In the genomic region with DNA sequence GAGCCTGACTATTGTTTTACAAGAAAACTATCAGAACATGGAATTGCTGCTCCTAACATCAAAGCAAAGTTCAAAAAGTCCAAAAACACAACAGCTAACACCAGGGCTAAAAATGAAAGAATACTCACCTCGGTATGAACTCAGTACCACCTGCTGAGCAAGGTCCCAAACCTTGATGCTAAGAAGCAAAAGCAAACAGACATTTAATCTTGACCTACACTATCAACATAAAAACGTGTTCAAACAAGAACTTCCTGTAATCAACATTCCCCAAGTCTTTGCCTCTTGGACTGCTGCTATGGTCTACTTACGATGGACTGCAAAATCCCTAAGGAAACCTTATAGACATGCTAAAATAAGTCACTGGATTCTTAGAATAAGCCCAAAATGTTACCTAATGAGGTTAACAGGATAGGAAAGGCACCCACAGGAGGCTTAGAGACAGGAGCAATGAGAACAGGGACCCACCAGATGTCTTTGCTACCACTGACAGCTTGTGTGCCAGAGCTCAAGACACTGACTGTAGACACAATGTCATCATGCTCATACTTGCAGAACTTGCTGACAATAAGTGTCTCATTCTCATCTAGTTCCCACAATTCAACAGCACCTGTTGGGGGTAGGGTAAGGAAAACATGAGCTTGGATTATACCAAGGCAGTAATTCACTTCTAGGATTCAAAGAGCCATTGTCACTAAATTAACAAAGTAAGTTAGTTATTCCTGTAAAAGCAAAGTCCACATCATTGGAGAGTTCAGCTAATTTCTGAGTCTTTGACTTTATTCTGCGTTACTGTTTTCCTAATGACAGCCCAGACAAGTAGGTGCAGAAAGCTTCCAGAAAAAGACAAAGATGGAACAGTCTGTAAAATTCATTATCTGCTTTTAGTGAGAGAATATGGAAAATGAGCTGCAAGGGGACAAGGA, we compare ENCODE assay signal across 9 cellular contexts. TPM values are rescaled to one million over a fixed set of nuclear protein-coding genes. Genes with fewer than 3 reads are reported as not detected.
DNase-seq lines count a peak whose midpoint lies in the region; ATAC-seq lines count a peak whose summit lies in the region.
"Had no signal": no experiment of that assay in that cellular context is flagged by ENCODE, and none has a peak within 500 bp of the region (broad histone marks: within the 10 kb centered on the region; RNA-seq: fewer than 3 reads in every experiment).

No MANE protein-coding gene starts in this region.

- peaks cover 34% of the 10 kb centered on the region for H3K36me3 Mint-ChIP-seq in activated naive CD4-positive, alpha-beta T cell treated with anti-CD3 and anti-CD28 coated beads for 36 hours (ENCODE audit: low read depth)
- peaks cover 58% of the 10 kb centered on the region for H3K36me3 Mint-ChIP-seq in activated naive CD8-positive, alpha-beta T cell treated with anti-CD3 and anti-CD28 coated beads for 36 hours
- peaks cover 24 to 50% (median 24%) of the 10 kb centered on the region in 3 donors for H3K36me3 Mint-ChIP-seq in immature natural killer cell

- CTCF ChIA-PET in activated naive CD4-positive, alpha-beta T cell treated with anti-CD3 and anti-CD28 coated beads for 36 hours (lab: Charles Lee) = interaction anchor here (0.7 to 2.1 kb wide), 6 partner anchors 9 to 319 kb away, joined by 3 to 8 read pairs (median 3); no protein-coding TSS in a partner anchor

- no peak for DNase-seq in activated naive CD4-positive, alpha-beta T cell treated with anti-CD3 and anti-CD28 coated beads for 36 hours
- DNase-seq in activated naive CD4-positive, alpha-beta T cell treated with anti-CD3 and anti-CD28 coated beads, Interleukin-2, amount 50 U/mL, for 16 hours = no peak
- no peak for DNase-seq in activated naive CD8-positive, alpha-beta T cell treated with anti-CD3 and anti-CD28 coated beads for 36 hours
- DNase-seq in immature natural killer cell = no peak
- no peak for DNase-seq in RKO (ENCODE audit: low spot score)
- DNase-seq in NCI-H1105 (lab: John Stamatoyannopoulos, UW) = no peak

- no peaks in the 10 kb centered on the region for H3K27me3 ChIP-seq in stomach smooth muscle (ENCODE audit: control insufficient read depth in 1 of 2, insufficient read depth in 2 of 2, low read length in 2 of 2)

- no peaks in the 10 kb centered on the region for H3K27me3 Mint-ChIP-seq in activated naive CD4-positive, alpha-beta T cell treated with anti-CD3 and anti-CD28 coated beads for 36 hours (ENCODE audit: low read depth)
- H3K27me3 Mint-ChIP-seq in activated naive CD8-positive, alpha-beta T cell treated with anti-CD3 and anti-CD28 coated beads for 36 hours = no peaks in the 10 kb centered on the region
- H3K27me3 Mint-ChIP-seq in immature natural killer cell (ENCODE audit: low read depth in 3 of 3) = peaks cover 4 to 7% (median 6%) of the 10 kb centered on the region in 3 donors

- ATAC-seq in GM19463 (IDR thresholded peaks at IDR 0.05; ENCODE audit: unreplicated experiment) = no peak

- peak overlapping the region; percentile 100 for H3K4me3 Mint-ChIP-seq in activated naive CD4-positive, alpha-beta T cell treated with anti-CD3 and anti-CD28 coated beads for 36 hours
- peak overlapping the region; percentile 97 for H3K4me3 Mint-ChIP-seq in activated naive CD8-positive, alpha-beta T cell treated with anti-CD3 and anti-CD28 coated beads for 36 hours
- H3K4me3 Mint-ChIP-seq in immature natural killer cell = peak overlapping the region; percentile 99 to 100 (median 100)

- peaks cover 24% of the 10 kb centered on the region for H3K4me1 ChIP-seq in stomach smooth muscle (ENCODE audit: control insufficient read depth, insufficient read depth, low read length)

- no peaks in the 10 kb centered on the region for H3K9me3 ChIP-seq in stomach smooth muscle (ENCODE audit: control insufficient read depth in 2 of 2, low read length in 2 of 2)

- peak overlapping the region; percentile 96 for H3K27ac Mint-ChIP-seq in activated naive CD4-positive, alpha-beta T cell treated with anti-CD3 and anti-CD28 coated beads for 36 hours
- H3K27ac Mint-ChIP-seq in activated naive CD8-positive, alpha-beta T cell treated with anti-CD3 and anti-CD28 coated beads for 36 hours = peak overlapping the region; percentile 25
- peak overlapping the region in 5 of 6 donors; percentile 46 to 99 (median 83) for H3K27ac Mint-ChIP-seq in immature natural killer cell

- H3K4me1 Mint-ChIP-seq in activated naive CD4-positive, alpha-beta T cell treated with anti-CD3 and anti-CD28 coated beads for 36 hours (ENCODE audit: low read depth) = peaks cover 71% of the 10 kb centered on the region
- H3K4me1 Mint-ChIP-seq in activated naive CD8-positive, alpha-beta T cell treated with anti-CD3 and anti-CD28 coated beads for 36 hours = peaks cover 58% of the 10 kb centered on the region
- peaks cover 51 to 81% of the 10 kb centered on the region in 2 donors for H3K4me1 Mint-ChIP-seq in immature natural killer cell

- peak overlapping the region; percentile 93 to 99 for H3K4me3 ChIP-seq in stomach smooth muscle (ENCODE audit: low read length in 2 of 2)

- no peak overlapping the region for H3K27ac ChIP-seq in stomach smooth muscle (ENCODE audit: low read length)

- H3K9ac ChIP-seq in stomach smooth muscle (ENCODE audit: low read length in 2 of 2) = no peak overlapping the region

- H3K36me3 ChIP-seq in stomach smooth muscle (ENCODE audit: control insufficient read depth in 2 of 2, insufficient read depth in 2 of 2, low read length in 2 of 2) = peaks cover 23 to 31% of the 10 kb centered on the region in 2 donors

- no peaks in the 10 kb centered on the region for H3K9me3 Mint-ChIP-seq in activated naive CD4-positive, alpha-beta T cell treated with anti-CD3 and anti-CD28 coated beads for 36 hours
- no peaks in the 10 kb centered on the region for H3K9me3 Mint-ChIP-seq in activated naive CD8-positive, alpha-beta T cell treated with anti-CD3 and anti-CD28 coated beads for 36 hours
- peaks cover 0 to 2% (median 0%) of the 10 kb centered on the region in 6 donors for H3K9me3 Mint-ChIP-seq in immature natural killer cell

- intact Hi-C loops in activated naive CD4-positive, alpha-beta T cell treated with anti-CD3 and anti-CD28 coated beads for 36 hours (cut with micrococcal nuclease) = loop anchor here (2.0 to 10.0 kb wide), 3 partner anchors 40 to 772 kb away; partner anchors contain the start of gene KCNA3

RNA-seq across cellular contexts. Expression of gene WDR77, which starts 1.8 kb away (rescaled TPM):
- 10 to 100 TPM; 43.1 to 48.8 TPM for total RNA-seq in activated naive CD4-positive, alpha-beta T cell treated with anti-CD3 and anti-CD28 coated beads for 36 hours
- 10 to 100 TPM; 77.4 to 79.7 TPM for total RNA-seq in activated naive CD8-positive, alpha-beta T cell treated with anti-CD3 and anti-CD28 coated beads for 36 hours
- 10 to 100 TPM; 33.6 to 37.9 (median 36.3) TPM for polyA plus RNA-seq in immature natural killer cell

RNA-seq across cellular contexts. Expression of gene ATP5PB, which starts 2.0 kb away (rescaled TPM):
- total RNA-seq in activated naive CD4-positive, alpha-beta T cell treated with anti-CD3 and anti-CD28 coated beads for 36 hours = 100 to 1,000 TPM; 324 to 331 TPM
- 100 to 1,000 TPM; 407 to 419 TPM for total RNA-seq in activated naive CD8-positive, alpha-beta T cell treated with anti-CD3 and anti-CD28 coated beads for 36 hours
- polyA plus RNA-seq in immature natural killer cell = 100 to 1,000 TPM; 495 to 624 (median 521) TPM

RNA-seq across cellular contexts. Expression of gene OVGP1, which starts 19.7 kb away (rescaled TPM):
- 1 to 10 TPM; 1.7 to 2.0 TPM for total RNA-seq in activated naive CD4-positive, alpha-beta T cell treated with anti-CD3 and anti-CD28 coated beads for 36 hours
- under 1 TPM; 0.56 to 0.74 TPM for total RNA-seq in activated naive CD8-positive, alpha-beta T cell treated with anti-CD3 and anti-CD28 coated beads for 36 hours
- not detected for polyA plus RNA-seq in immature natural killer cell
- total RNA-seq: RPMI7951 had no signal

RNA-seq across cellular contexts. Expression of gene C1orf162, which starts 26.6 kb away (rescaled TPM):
- 1 to 10 TPM; 6.4 to 8.2 TPM for total RNA-seq in activated naive CD4-positive, alpha-beta T cell treated with anti-CD3 and anti-CD28 coated beads for 36 hours
- total RNA-seq in activated naive CD8-positive, alpha-beta T cell treated with anti-CD3 and anti-CD28 coated beads for 36 hours = 1 to 10 TPM; 3.6 to 3.8 TPM
- 100 to 1,000 TPM; 421 to 818 (median 559) TPM for polyA plus RNA-seq in immature natural killer cell

RNA-seq across cellular contexts. Expression of gene ADORA3, which starts 56.2 kb away (rescaled TPM):
- total RNA-seq in activated naive CD4-positive, alpha-beta T cell treated with anti-CD3 and anti-CD28 coated beads for 36 hours = not detected
- total RNA-seq in activated naive CD8-positive, alpha-beta T cell treated with anti-CD3 and anti-CD28 coated beads for 36 hours = not detected
- under 1 TPM in 1 of 3 donors, not detected in 2; 0.23 TPM for polyA plus RNA-seq in immature natural killer cell
- total RNA-seq: RPMI7951 had no signal

Comparison
In these comparisons a context has a peak if more than half of its experiments do, and no peak if none do; other contexts are left out.
1. H3K27ac Mint-ChIP-seq: peak in every context shown above with its lines; median percentile 96 in activated naive CD4-positive, alpha-beta T cell treated with anti-CD3 and anti-CD28 coated beads for 36 hours; 83 in immature natural killer cell; 25 in activated naive CD8-positive, alpha-beta T cell treated with anti-CD3 and anti-CD28 coated beads for 36 hours.